7 cellular contexts compared by ENCODE assay signal in genomic region chr12:116336542-116337065, GRCh38. TPM values are rescaled to one million over a fixed set of nuclear protein-coding genes. Genes with fewer than 3 reads are reported as not detected.
DNase-seq lines count a peak whose midpoint lies in the region; ATAC-seq and TF ChIP-seq lines count a peak whose summit lies in the region.

No MANE protein-coding gene starts in this region.

- ATAC-seq in GM19035 (IDR thresholded peaks at IDR 0.05; ENCODE audit: unreplicated experiment): peak; percentile 85
- peak; percentile 77 for ATAC-seq in HG02840 (IDR thresholded peaks at IDR 0.05; ENCODE audit: low FRiP score, unreplicated experiment)
- ATAC-seq in natural killer cell: peak; percentile 47 to 87 (median 64)
- ATAC-seq in Right ventricle myocardium inferior: no peak
- no peak for ATAC-seq in SK-N-SH treated with all-trans-retinoic acid at 6 μM for 48 hours

- H3K4me1 Mint-ChIP-seq in natural killer cell: no peaks in the 10 kb centered on the region

- TF ChIP-seq CTCF in natural killer cell (IDR thresholded peaks at IDR 0.05): no peak

- intact Hi-C loops in natural killer cell (cut with micrococcal nuclease) (no loop called here), Right ventricle myocardium inferior (cut with DNase I) (no loop called here)

- DNase-seq in RPMI7951 (ENCODE audit: low read depth) (peak; percentile 53), natural killer cell (no peak), Right ventricle myocardium inferior (ENCODE audit: missing footprints) (no peak), NCI-H345 treated with DMSO at 0.1 percent for 48 hours (lab: John Stamatoyannopoulos, UW; ENCODE audit: unreplicated experiment) (no peak)

- H3K27ac Mint-ChIP-seq in natural killer cell: no peak overlapping the region

- H3K4me3 Mint-ChIP-seq in natural killer cell: no peak overlapping the region

- no peaks in the 10 kb centered on the region for H3K9me3 Mint-ChIP-seq in natural killer cell

- H3K27me3 Mint-ChIP-seq in natural killer cell (ENCODE audit: low read depth in 2 of 2): no peaks in the 10 kb centered on the region

- H3K36me3 Mint-ChIP-seq in natural killer cell: no peaks in the 10 kb centered on the region

TF ChIP-seq in SK-N-SH treated with all-trans-retinoic acid at 6 μM for 48 hours, 23 proteins besides CTCF, POLR2A, EP300 and RAD21:
- TF ChIP-seq OSR1 (CRISPR knock-in tag; IDR thresholded peaks at IDR 0.05): no peak
- TF ChIP-seq PPARA (CRISPR knock-in tag; IDR thresholded peaks at IDR 0.05; ENCODE audit: borderline replicate concordance): no peak
TF ChIP-seq in SK-N-SH treated with all-trans-retinoic acid at 6 μM for 48 hours: peak in this region for 0.

RNA-seq across cellular contexts. Expression of gene MED13L, which starts 59.1 kb away (rescaled TPM):
- 26.3 and 29.7 TPM in 2 replicates for total RNA-seq in RPMI7951 (2014; rRNA removed; shearing (Covaris generic))
- total RNA-seq in natural killer cell (100 to 1,000 TPM; 237 to 316 (median 240) TPM), Right ventricle myocardium inferior (59.8 TPM)

Comparison
In these comparisons a context has a peak if more than half of its experiments do, and no peak if none do; other contexts are left out.
1. ATAC-seq: peak in GM19035 (single experiment), HG02840 (single experiment) and natural killer cell (3 of 3); none in Right ventricle myocardium inferior (single experiment) and SK-N-SH treated with all-trans-retinoic acid at 6 μM for 48 hours (single experiment).